1 cellular context compared by ENCODE assay signal in genomic region chr19:12665646-12666304, GRCh38.
TF ChIP-seq lines count a peak whose summit lies in the region.

No MANE protein-coding gene starts in this region.

TF ChIP-seq in HEK293T, 16 proteins besides CTCF, POLR2A, EP300 and RAD21 (continued from another document):
- no peak for TF ChIP-seq PKNOX1 (IDR thresholded peaks at IDR 0.05)
- TF ChIP-seq ZNF384 (IDR thresholded peaks at IDR 0.05): no peak
- TF ChIP-seq TARDBP (IDR thresholded peaks at IDR 0.05): no peak
- no peak for TF ChIP-seq HDGF (IDR thresholded peaks at IDR 0.05; ENCODE audit: borderline replicate concordance)
- no peak for TF ChIP-seq SUZ12 (IDR thresholded peaks at IDR 0.05)
- no peak for TF ChIP-seq ELF4 (IDR thresholded peaks at IDR 0.05)
- no peak for TF ChIP-seq FOXM1 (IDR thresholded peaks at IDR 0.05; ENCODE audit: borderline replicate concordance)
- no peak for TF ChIP-seq NFRKB (IDR thresholded peaks at IDR 0.05)
- TF ChIP-seq ARNT (IDR thresholded peaks at IDR 0.05): no peak
- no peak for TF ChIP-seq FOXA1 (IDR thresholded peaks at IDR 0.05)
- TF ChIP-seq BHLHE40 (IDR thresholded peaks at IDR 0.05; ENCODE audit: borderline replicate concordance): no peak
- no peak for TF ChIP-seq L3MBTL2 (conservative IDR thresholded peaks at IDR 0.05)
- no peak for TF ChIP-seq SP1 (IDR thresholded peaks at IDR 0.05)
- TF ChIP-seq FOXK2 (IDR thresholded peaks at IDR 0.05): no peak
- TF ChIP-seq LEF1 (IDR thresholded peaks at IDR 0.05; ENCODE audit: borderline replicate concordance): no peak
